Comparison of ENCODE assay signal across 19 cellular contexts in the genomic region with DNA sequence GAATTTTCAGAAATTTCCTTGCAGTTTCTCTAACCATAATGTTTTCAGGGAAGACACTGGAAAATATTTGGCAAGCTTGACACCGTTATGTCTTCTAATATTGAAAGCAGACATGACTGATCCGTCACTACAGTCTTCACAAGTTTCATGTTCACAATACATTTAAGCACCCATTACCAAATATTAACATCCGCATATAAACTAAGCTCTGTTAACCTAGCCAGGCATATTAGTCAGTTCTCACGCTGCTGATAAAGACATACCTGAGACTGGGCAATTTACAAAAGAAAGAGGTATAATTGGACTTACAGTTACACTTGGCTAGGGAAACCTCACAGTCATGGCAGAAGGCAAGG.
DNase-seq lines count a peak whose midpoint lies in the region; ATAC-seq and TF ChIP-seq lines count a peak whose summit lies in the region.
"Had no signal": no experiment of that assay in that cellular context is flagged by ENCODE, and none has a peak within 500 bp of the region (broad histone marks: within the 10 kb centered on the region; RNA-seq: fewer than 3 reads in every experiment).

No MANE protein-coding gene starts in this region.

- CTCF ChIA-PET in PC-3 (lab: Charles Lee), result no interaction called here

- no peak overlapping the region for H2AFZ ChIP-seq in hepatocyte
- H2AFZ ChIP-seq in PC-3 (ENCODE audit: low read length), result no peak overlapping the region

- H3K36me3 ChIP-seq in hepatocyte (replicated peaks; ENCODE audit: insufficient read depth, low read depth) (no peaks in the 10 kb centered on the region), PC-3 (ENCODE audit: low read depth, low read length) (no peaks in the 10 kb centered on the region)
- H3K36me3 ChIP-seq: HAP-1 had no signal

- H3K9me2 ChIP-seq in hepatocyte (replicated peaks; ENCODE audit: insufficient read depth) (no peaks in the 10 kb centered on the region), PC-3 (replicated peaks; ENCODE audit: low read length) (no peaks in the 10 kb centered on the region)

- H4K20me1 ChIP-seq in hepatocyte (ENCODE audit: insufficient read depth, poor library complexity, severe bottlenecking), result no peaks in the 10 kb centered on the region
- no peaks in the 10 kb centered on the region for H4K20me1 ChIP-seq in PC-3 (ENCODE audit: low read length)
- H4K20me1 ChIP-seq: BLaER1 treated with 17β-estradiol and CSF1 and Interleukin-3, amounts not matched to agents 10 nM and 100 nM had no signal

- H3K4me1 ChIP-seq in hepatocyte (ENCODE audit: insufficient read depth) (no peaks in the 10 kb centered on the region), PC-3 (ENCODE audit: insufficient read depth, low read length) (no peaks in the 10 kb centered on the region)
- H3K4me1 ChIP-seq: BLaER1 treated with 17β-estradiol and CSF1 and Interleukin-3, amounts not matched to agents 10 nM and 100 nM had no signal

- no peaks in the 10 kb centered on the region for H3F3A ChIP-seq in PC-3 (ENCODE audit: low read length, unreplicated experiment)

- TF ChIP-seq POLR2A in GM18505 (IDR thresholded peaks at IDR 0.05; ENCODE audit: borderline replicate concordance, extremely low read depth, insufficient read depth, insufficient read length), result no peak

- H3K9ac ChIP-seq in PC-3 (ENCODE audit: low read length), result no peak overlapping the region
- H3K9ac ChIP-seq: BLaER1 treated with 17β-estradiol and CSF1 and Interleukin-3, amounts not matched to agents 10 nM and 100 nM had no signal

- no peaks in the 10 kb centered on the region for H3K79me2 ChIP-seq in hepatocyte
- no peaks in the 10 kb centered on the region for H3K79me2 ChIP-seq in PC-3 (ENCODE audit: low read length)

- POLR2A ChIA-PET in PC-3 (lab: Charles Lee; ENCODE audit: unreplicated experiment), result no interaction called here

- DNase-seq in hepatocyte (ENCODE audit: low spot score) (no peak), PC-3 (no peak)
- no peak for DNase-seq in central memory CD4-positive, alpha-beta T cell
- DNase-seq: Calu3; CD8-positive, alpha-beta T cell; GF-D8; MM.1S; NCI-H1092; NCI-H1436 treated with DMSO at 0.1 percent for 48 hours; NCI-H2029; NCI-H2171; NCI-H69; Right ventricle myocardium superior had no signal

- H3K4me3 ChIP-seq in hepatocyte (no peak overlapping the region), PC-3 (ENCODE audit: low read length) (no peak overlapping the region)
- H3K4me3 ChIP-seq: BLaER1 treated with 17β-estradiol and CSF1 and Interleukin-3, amounts not matched to agents 10 nM and 100 nM; HAP-1 had no signal

- intact Hi-C loops in PC-3 (cut with micrococcal nuclease), result no loop called here

- no peak for TF ChIP-seq CTCF in hepatocyte (IDR thresholded peaks at IDR 0.05; ENCODE audit: poor library complexity)
- TF ChIP-seq CTCF in PC-3 (conservative IDR thresholded peaks at IDR 0.05; ENCODE audit: low read depth, low read length), result no peak

- H3K4me2 ChIP-seq in hepatocyte (peak overlapping the region; percentile 15), PC-3 (ENCODE audit: low read length) (no peak overlapping the region)
- H3K4me2 ChIP-seq: BLaER1 treated with 17β-estradiol and CSF1 and Interleukin-3, amounts not matched to agents 10 nM and 100 nM had no signal

- H3K27ac ChIP-seq in hepatocyte (peak overlapping the region; percentile 57), PC-3 (ENCODE audit: low read length) (no peak overlapping the region)
- H3K27ac ChIP-seq: BLaER1 treated with 17β-estradiol and CSF1 and Interleukin-3, amounts not matched to agents 10 nM and 100 nM had no signal

- ATAC-seq in GM18861 (IDR thresholded peaks at IDR 0.05; ENCODE audit: unreplicated experiment), result peak; percentile 16
- ATAC-seq in GM21528 (IDR thresholded peaks at IDR 0.05; ENCODE audit: low FRiP score, unreplicated experiment), result peak; percentile 69
- ATAC-seq in HG02943 (IDR thresholded peaks at IDR 0.05; ENCODE audit: low read depth, unreplicated experiment), result peak; percentile 53
- no peak for ATAC-seq in PC-3
- ATAC-seq in GM18505 (IDR thresholded peaks at IDR 0.05; ENCODE audit: unreplicated experiment), result no peak
- ATAC-seq: CD8-positive, alpha-beta T cell had no signal

- no peaks in the 10 kb centered on the region for H3K27me3 ChIP-seq in hepatocyte
- H3K27me3 ChIP-seq in PC-3 (ENCODE audit: low read length), result peaks cover 35% of the 10 kb centered on the region
- H3K27me3 ChIP-seq: BLaER1 treated with 17β-estradiol and CSF1 and Interleukin-3, amounts not matched to agents 10 nM and 100 nM had no signal

- WGBS in hepatocyte (ENCODE audit: low lambda C conversion rate, missing lambda C conversion rate), result 94% methylated on average over 4 of the region's 4 CpGs

- H3K9me3 ChIP-seq in hepatocyte (ENCODE audit: low read depth) (no peaks in the 10 kb centered on the region), PC-3 (ENCODE audit: low read length) (no peaks in the 10 kb centered on the region)
- H3K9me3 ChIP-seq: HAP-1 had no signal

- no TSS peak for BruUV-seq in PC-3 (replicated peaks; lab: Mats Ljungman, UMichigan)

Comparison
In these comparisons a context has a peak if more than half of its experiments do, and no peak if none do; other contexts are left out.
1. ATAC-seq: peak in GM18861 (single experiment), GM21528 (single experiment) and HG02943 (single experiment); none in PC-3 (single experiment) and GM18505 (single experiment).